Comparison of ENCODE assay signal across 9 cellular contexts in genomic region chr1:43978551-43979260, GRCh38. TPM values are rescaled to one million over a fixed set of nuclear protein-coding genes. Genes with fewer than 3 reads are reported as not detected.
DNase-seq lines count a peak whose midpoint lies in the region; ATAC-seq, FAIRE-seq and TF ChIP-seq lines count a peak whose summit lies in the region.
"Had no signal": no experiment of that assay in that cellular context is flagged by ENCODE, and none has a peak within 500 bp of the region (broad histone marks: within the 10 kb centered on the region; RNA-seq: fewer than 3 reads in every experiment).

B4GALT2 (plus strand) TSS chr1:43979210; CDS start chr1:43981161, 1,951 bp downstream.

- no peak for FAIRE-seq in RCC 7860 (lab: Jason Lieb, UNC)
- FAIRE-seq: TTC549 had no signal

- no peaks in the 10 kb centered on the region for H3K27me3 ChIP-seq in CD8-positive, alpha-beta T cell (ENCODE audit: insufficient read depth, low read length)

- DNase-seq in CD8-positive, alpha-beta T cell: peak in 3 of 7 experiments; percentile 24 to 31 (median 25)
- peak; percentile 44 for DNase-seq in HK-2 (ENCODE audit: unreplicated experiment)
- DNase-seq in chondrocyte (ENCODE audit: low spot score): no peak
- DNase-seq in left colon: peak; percentile 50 to 65
- DNase-seq in stimulated activated CD4-positive, alpha-beta T cell treated with anti-CD3 and anti-CD28 coated beads, Interleukin-15, amount 100 ng/mL, for 24 hours: peak; percentile 68
- no peak for DNase-seq in effector CD8-positive, alpha-beta T cell (lab: John Stamatoyannopoulos, UW)
- no peak for DNase-seq in RCC 7860 (ENCODE audit: low spot score)

- H3K27ac Mint-ChIP-seq in CD8-positive, alpha-beta T cell: peak within 1 kb of the TSS; percentile 55
- peak within 1 kb of the TSS; percentile 56 for H3K27ac Mint-ChIP-seq in T-helper 1 cell treated with Interleukin-12 subunit alpha and Interleukin-12 subunit beta and Interleukin-4 antibody, amounts not matched to agents 30 μg/mL and 1 μg/mL, for 36 hours
- H3K27ac Mint-ChIP-seq in chondrocyte (ENCODE audit: unreplicated experiment): peak within 1 kb of the TSS; percentile 90

- H3K4me1 ChIP-seq in CD8-positive, alpha-beta T cell (ENCODE audit: insufficient read depth, low read length): peaks cover 29% of the 10 kb centered on the region

- no peak for ATAC-seq in CD8-positive, alpha-beta T cell
- peak; percentile 13 for ATAC-seq in left colon

- peaks cover 13% of the 10 kb centered on the region for H3K27me3 Mint-ChIP-seq in CD8-positive, alpha-beta T cell (ENCODE audit: low read depth)
- no peaks in the 10 kb centered on the region for H3K27me3 Mint-ChIP-seq in T-helper 1 cell treated with Interleukin-12 subunit alpha and Interleukin-12 subunit beta and Interleukin-4 antibody, amounts not matched to agents 30 μg/mL and 1 μg/mL, for 36 hours (ENCODE audit: low read depth)
- no peaks in the 10 kb centered on the region for H3K27me3 Mint-ChIP-seq in chondrocyte (ENCODE audit: low read depth)

- no peaks in the 10 kb centered on the region for H3K9me3 ChIP-seq in CD8-positive, alpha-beta T cell (ENCODE audit: low read length)

- POLR2A ChIA-PET in CD8-positive, alpha-beta T cell (lab: Charles Lee): no interaction called here

- CTCF ChIA-PET in CD8-positive, alpha-beta T cell (lab: Charles Lee): interaction anchor here (1.0 kb wide), 1 partner anchor 12 kb away, joined by 4 read pairs; the partner anchor contains the start of gene CCDC24

- H3K4me3 Mint-ChIP-seq in CD8-positive, alpha-beta T cell: peak within 1 kb of the TSS; percentile 83
- peak within 1 kb of the TSS; percentile 82 for H3K4me3 Mint-ChIP-seq in T-helper 1 cell treated with Interleukin-12 subunit alpha and Interleukin-12 subunit beta and Interleukin-4 antibody, amounts not matched to agents 30 μg/mL and 1 μg/mL, for 36 hours
- H3K4me3 Mint-ChIP-seq in chondrocyte (ENCODE audit: unreplicated experiment): peak within 1 kb of the TSS; percentile 91

- peaks cover 40% of the 10 kb centered on the region for H3K36me3 Mint-ChIP-seq in CD8-positive, alpha-beta T cell
- peaks cover 18% of the 10 kb centered on the region for H3K36me3 Mint-ChIP-seq in T-helper 1 cell treated with Interleukin-12 subunit alpha and Interleukin-12 subunit beta and Interleukin-4 antibody, amounts not matched to agents 30 μg/mL and 1 μg/mL, for 36 hours (ENCODE audit: low read depth)
- peaks cover 34% of the 10 kb centered on the region for H3K36me3 Mint-ChIP-seq in chondrocyte (ENCODE audit: low read depth)

- H3K4me3 ChIP-seq in CD8-positive, alpha-beta T cell (ENCODE audit: low read depth, low read length): peak within 1 kb of the TSS; percentile 41

- peaks cover 49% of the 10 kb centered on the region for H3K4me1 Mint-ChIP-seq in CD8-positive, alpha-beta T cell (ENCODE audit: low read depth)
- H3K4me1 Mint-ChIP-seq in T-helper 1 cell treated with Interleukin-12 subunit alpha and Interleukin-12 subunit beta and Interleukin-4 antibody, amounts not matched to agents 30 μg/mL and 1 μg/mL, for 36 hours (ENCODE audit: low read depth): peaks cover 45% of the 10 kb centered on the region
- H3K4me1 Mint-ChIP-seq in chondrocyte (ENCODE audit: low read depth): peaks cover 63% of the 10 kb centered on the region

- no peaks in the 10 kb centered on the region for H3K9me3 Mint-ChIP-seq in CD8-positive, alpha-beta T cell
- no peaks in the 10 kb centered on the region for H3K9me3 Mint-ChIP-seq in T-helper 1 cell treated with Interleukin-12 subunit alpha and Interleukin-12 subunit beta and Interleukin-4 antibody, amounts not matched to agents 30 μg/mL and 1 μg/mL, for 36 hours
- no peaks in the 10 kb centered on the region for H3K9me3 Mint-ChIP-seq in chondrocyte (ENCODE audit: low read depth)

- no peak within 1 kb of the TSS for H3K27ac ChIP-seq in CD8-positive, alpha-beta T cell (ENCODE audit: low read depth, low read length)

- intact Hi-C loops in CD8-positive, alpha-beta T cell (cut with DNase I, micrococcal nuclease): loop anchor here (5.0 to 10.0 kb wide), 5 partner anchors 234 to 1644 kb away; partner anchors contain the start of genes ARMH1 (in 1 of the 2), CDC20 (in 1 of the 2), DMAP1 (in 1 of the 2) and FOXJ3 (in 1 of the 2)
- intact Hi-C loops in left colon (cut with DNase I, micrococcal nuclease): no loop called here

- H3K36me3 ChIP-seq in CD8-positive, alpha-beta T cell (ENCODE audit: insufficient read depth, low read length): peaks cover 18% of the 10 kb centered on the region

- no peak for TF ChIP-seq CTCF in CD8-positive, alpha-beta T cell (IDR thresholded peaks at IDR 0.05)
- no peak for TF ChIP-seq CTCF in chondrocyte (IDR thresholded peaks at IDR 0.05)

RNA-seq across cellular contexts. Expression of gene B4GALT2, which starts in this region (rescaled TPM):
- under 1 TPM; 0.42 to 0.71 TPM for total RNA-seq in CD8-positive, alpha-beta T cell
- total RNA-seq in chondrocyte (94.8 to 109 TPM (median 99.4 TPM) in 3 replicates), left colon (10 to 100 TPM; 22.7 to 28.6 TPM)

Comparison
In these comparisons a context has a peak if more than half of its experiments do, and no peak if none do; other contexts are left out.
1. RNA of gene B4GALT2 (total RNA-seq): 94.8 to 109 TPM in chondrocyte and 22.7 to 28.6 TPM in left colon; 0.42 to 0.71 TPM in CD8-positive, alpha-beta T cell; every median in the first group is over 10 times any median in the second.
2. DNase-seq: peak in HK-2 (single experiment), left colon (2 of 2) and stimulated activated CD4-positive, alpha-beta T cell treated with anti-CD3 and anti-CD28 coated beads, Interleukin-15, amount 100 ng/mL, for 24 hours (single experiment); none in chondrocyte (single experiment), effector CD8-positive, alpha-beta T cell (single experiment) and RCC 7860 (single experiment).
3. intact Hi-C loops: an anchor here in CD8-positive, alpha-beta T cell (5.0 to 10.0 kb wide); none called in left colon.
4. Peak in every context shown above with its lines, with median percentiles within 50 percentile points of each other: H3K27ac Mint-ChIP-seq and H3K4me3 Mint-ChIP-seq.